In genomic region chr20:46351357-46352058, GRCh38 we compare ENCODE assay signal across 1 cellular context.
TF ChIP-seq lines count a peak whose summit lies in the region.

No MANE protein-coding gene starts in this region.

TF ChIP-seq in WTC11, 78 proteins besides CTCF, POLR2A, EP300 and RAD21 (continued from another document):
- TF ChIP-seq AFF4 (CRISPR knock-in tag; IDR thresholded peaks at IDR 0.05; ENCODE audit: borderline replicate concordance): no peak
TF ChIP-seq in WTC11: peak in this region for 0.
